ENCODE assay signal across 1 cellular context in genomic region chr2:37570773-37571570, GRCh38.
TF ChIP-seq lines count a peak whose summit lies in the region.

No MANE protein-coding gene starts in this region.

TF ChIP-seq in GM12878, 131 proteins besides CTCF, POLR2A, EP300 and RAD21 (continued from another document and continues in another):
- TF ChIP-seq CHD2 (IDR thresholded peaks at IDR 0.05; ENCODE audit: borderline replicate concordance, low read depth, low read length) = peak; percentile 81
- TF ChIP-seq HCFC1 (IDR thresholded peaks at IDR 0.05; ENCODE audit: low read length) = no peak
- no peak for TF ChIP-seq CEBPZ (IDR thresholded peaks at IDR 0.05; ENCODE audit: low read depth, low read length)
- TF ChIP-seq SREBF1 (IDR thresholded peaks at IDR 0.05; ENCODE audit: low read length) = no peak
- no peak for TF ChIP-seq NR2C2 (IDR thresholded peaks at IDR 0.05; ENCODE audit: borderline replicate concordance, control insufficient read depth, insufficient read length, low read depth)
- no peak for TF ChIP-seq USF2 (IDR thresholded peaks at IDR 0.05; ENCODE audit: borderline replicate concordance, low read depth, low read length)
- TF ChIP-seq ATF3 (IDR thresholded peaks at IDR 0.05; ENCODE audit: borderline replicate concordance, extremely low read depth, low read depth, low read length) = no peak
- TF ChIP-seq RBBP5 (conservative IDR thresholded peaks at IDR 0.05) = no peak
- 0 out of 2 replicates have a peak, but pooled peaks have one; percentile 13 for TF ChIP-seq SPI1 (IDR thresholded peaks at IDR 0.05; ENCODE audit: borderline replicate concordance, insufficient read depth, low read depth, low read length)
- no peak for TF ChIP-seq NFYA (IDR thresholded peaks at IDR 0.05; ENCODE audit: borderline replicate concordance, low read depth, low read length)
- TF ChIP-seq SMAD5 (IDR thresholded peaks at IDR 0.05; ENCODE audit: low read depth) = 0 out of 2 replicates have a peak, but pooled peaks have one; percentile 37
- no peak for TF ChIP-seq MYC (IDR thresholded peaks at IDR 0.05; ENCODE audit: insufficient read depth, insufficient read length, insufficient replicate concordance, low read length, severe bottlenecking)
- TF ChIP-seq TCF12 (IDR thresholded peaks at IDR 0.05; ENCODE audit: low read depth, low read length) = peak; percentile 47; the same call in 1 of the 2 replicates
- TF ChIP-seq RB1 (IDR thresholded peaks at IDR 0.05; ENCODE audit: borderline replicate concordance) = no peak
- TF ChIP-seq BMI1 (IDR thresholded peaks at IDR 0.05; ENCODE audit: borderline replicate concordance) = peak; percentile 56; the same call in 1 of the 2 replicates
- peak; percentile 83 for TF ChIP-seq CREM (IDR thresholded peaks at IDR 0.05; ENCODE audit: low read depth)
- TF ChIP-seq ZNF24 (IDR thresholded peaks at IDR 0.05) = peak; percentile 14; the same call in 1 of the 2 replicates
- peak; percentile 85; the same call in 1 of the 2 replicates for TF ChIP-seq STAT3 (IDR thresholded peaks at IDR 0.05; ENCODE audit: low read depth, low read length)
- TF ChIP-seq BACH1 (IDR thresholded peaks at IDR 0.05; ENCODE audit: borderline replicate concordance) = peak; percentile 44; the same call in 1 of the 2 replicates
- no peak for TF ChIP-seq ZZZ3 (IDR thresholded peaks at IDR 0.05; ENCODE audit: control insufficient read depth, insufficient read length, low read depth)
- TF ChIP-seq MAX (IDR thresholded peaks at IDR 0.05; ENCODE audit: low read depth, low read length) = peak; percentile 46; the same call in 1 of the 2 replicates
- TF ChIP-seq EZH2 (IDR thresholded peaks at IDR 0.05; ENCODE audit: borderline replicate concordance, control insufficient read depth, low read depth, low read length) = no peak
- no peak for TF ChIP-seq CEBPB (IDR thresholded peaks at IDR 0.05; ENCODE audit: borderline replicate concordance in 1 of 2, low read depth in 2 of 2, low read length in 2 of 2)
- TF ChIP-seq SIX5 (IDR thresholded peaks at IDR 0.05; ENCODE audit: low read depth, low read length, severe bottlenecking) = no peak
- no peak for TF ChIP-seq MTA3 (IDR thresholded peaks at IDR 0.05; ENCODE audit: borderline replicate concordance, low read length)
- peak; percentile 87 for TF ChIP-seq CREB1 (IDR thresholded peaks at IDR 0.05; ENCODE audit: low read depth)
- TF ChIP-seq WRNIP1 (IDR thresholded peaks at IDR 0.05; ENCODE audit: borderline replicate concordance, low read depth, low read length) = no peak
- no peak; the same call in 1 of the 2 replicates for TF ChIP-seq TCF3 (IDR thresholded peaks at IDR 0.05; ENCODE audit: borderline replicate concordance, insufficient read depth, low read depth, low read length)
- TF ChIP-seq RELA (IDR thresholded peaks at IDR 0.05; ENCODE audit: borderline replicate concordance, partially characterized antibody) = peak; percentile 63
- peak; percentile 98 for TF ChIP-seq ZBED1 (IDR thresholded peaks at IDR 0.05; ENCODE audit: borderline replicate concordance)
- TF ChIP-seq PML (IDR thresholded peaks at IDR 0.05; ENCODE audit: low read length) = no peak; the same call in 1 of the 2 replicates
- TF ChIP-seq BCL3 (IDR thresholded peaks at IDR 0.05; ENCODE audit: borderline replicate concordance, insufficient read depth, low read depth, low read length, poor library complexity, severe bottlenecking) = peak; percentile 98
- no peak for TF ChIP-seq KAT2A (conservative IDR thresholded peaks at IDR 0.05; ENCODE audit: control insufficient read depth, low read depth, low read length)
- peak; percentile 98 for TF ChIP-seq ATF2 (IDR thresholded peaks at IDR 0.05; ENCODE audit: low read length)
- peak; percentile 62; the same call in 1 of the 2 replicates for TF ChIP-seq PAX5 (IDR thresholded peaks at IDR 0.05; ENCODE audit: borderline replicate concordance, low read depth, low read length)
- TF ChIP-seq IKZF2 (IDR thresholded peaks at IDR 0.05) = peak; percentile 85 to 87
- no peak for TF ChIP-seq REST (IDR thresholded peaks at IDR 0.05; ENCODE audit: low read depth, low read length)
- peak; percentile 54; the same call in 1 of the 2 replicates for TF ChIP-seq GABPA (IDR thresholded peaks at IDR 0.05; ENCODE audit: low read depth)
- TF ChIP-seq ELK1 (IDR thresholded peaks at IDR 0.05; ENCODE audit: low read depth, low read length) = no peak
- no peak for TF ChIP-seq SIN3A (IDR thresholded peaks at IDR 0.05; ENCODE audit: low read depth, low read length)
- TF ChIP-seq SUPT20H (IDR thresholded peaks at IDR 0.05; ENCODE audit: borderline replicate concordance, control insufficient read depth, low read depth, low read length) = no peak
- no peak; the same call in 1 of the 2 replicates for TF ChIP-seq ZNF217 (IDR thresholded peaks at IDR 0.05)
- no peak for TF ChIP-seq ZBTB40 (IDR thresholded peaks at IDR 0.05; ENCODE audit: borderline replicate concordance)
- TF ChIP-seq HDAC6 (IDR thresholded peaks at IDR 0.05; ENCODE audit: unreplicated experiment) = no peak
- peak; percentile 73; the same call in 1 of the 2 replicates for TF ChIP-seq TCF7 (IDR thresholded peaks at IDR 0.05; ENCODE audit: borderline replicate concordance)
- no peak for TF ChIP-seq FOS (IDR thresholded peaks at IDR 0.05; ENCODE audit: borderline replicate concordance, extremely low read depth, insufficient read length)
- peak; percentile 94 for TF ChIP-seq NFIC (IDR thresholded peaks at IDR 0.05; ENCODE audit: low read depth, low read length)
- TF ChIP-seq CBFB (IDR thresholded peaks at IDR 0.05; ENCODE audit: low read depth) = peak; percentile 79
- TF ChIP-seq IRF4 (IDR thresholded peaks at IDR 0.05; ENCODE audit: low read depth, low read length) = peak; percentile 63; the same call in 1 of the 2 replicates
- TF ChIP-seq ZNF207 (IDR thresholded peaks at IDR 0.05; ENCODE audit: borderline replicate concordance) = peak; percentile 72; the same call in 1 of the 2 replicates
